9 cellular contexts compared by ENCODE assay signal in the genomic region with DNA sequence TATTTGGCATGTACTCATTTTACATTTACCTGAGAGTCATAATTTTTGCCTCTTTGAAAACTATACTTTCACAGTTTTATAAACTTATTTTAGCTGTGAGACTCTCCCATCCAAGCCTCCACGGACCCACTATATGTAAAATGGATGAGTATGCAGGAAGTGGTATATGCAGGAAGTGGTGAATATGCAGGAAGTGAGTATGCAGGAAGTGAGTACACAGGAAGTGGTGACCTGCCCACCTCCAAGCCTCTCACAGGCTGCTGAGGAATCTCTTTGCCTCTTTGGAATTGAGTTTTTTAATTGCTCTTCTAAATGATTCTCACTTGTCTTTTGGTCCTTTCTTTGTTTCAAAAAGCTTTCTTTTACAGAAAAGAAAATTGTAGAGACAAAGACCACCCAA.
DNase-seq lines count a peak whose midpoint lies in the region; ATAC-seq and TF ChIP-seq lines count a peak whose summit lies in the region.
"Had no signal": no experiment of that assay in that cellular context is flagged by ENCODE, and none has a peak within 500 bp of the region (broad histone marks: within the 10 kb centered on the region; RNA-seq: fewer than 3 reads in every experiment).

No MANE protein-coding gene starts in this region.

- in situ Hi-C loops in IMR-90 (cut with MboI; ENCODE audit: low sequenced_read_pairs): no loop called here

- H3K27me3 ChIP-seq in IMR-90 (ENCODE audit: control insufficient read depth, insufficient read depth, low read length) (no peaks in the 10 kb centered on the region), heart left ventricle (peaks cover 0 to 2% (median 0%) of the 10 kb centered on the region in 9 donors)

- peak overlapping the region; percentile 1 for H3K4me3 Mint-ChIP-seq in activated CD8-positive, alpha-beta T cell treated with anti-CD3 and anti-CD28 coated beads, Interleukin-2, amount 10 ng/mL, durations not matched to agents 7 days and 5 days
- H3K4me3 Mint-ChIP-seq in natural killer cell treated with Interleukin-12 subunit alpha and Interleukin-12 subunit beta and Interleukin-15 and Interleukin-18, amount 100 ng/mL, for 72 hours: peak overlapping the region; percentile 82
- H3K4me3 Mint-ChIP-seq: neural crest cell had no signal

- ATAC-seq in GM19463 (IDR thresholded peaks at IDR 0.05; ENCODE audit: unreplicated experiment) (peak; percentile 82), IMR-90 (ENCODE audit: low read depth) (no peak), heart left ventricle (no peak)
- ATAC-seq in activated CD8-positive, alpha-beta T cell treated with anti-CD3 and anti-CD28 coated beads, Interleukin-2, amount 10 ng/mL, durations not matched to agents 7 days and 5 days: peak; percentile 98
- peak; percentile 99 to 100 for ATAC-seq in natural killer cell treated with Interleukin-12 subunit alpha and Interleukin-12 subunit beta and Interleukin-15 and Interleukin-18, amount 100 ng/mL, for 72 hours

- no peak overlapping the region for H4K91ac ChIP-seq in IMR-90 (ENCODE audit: insufficient read depth, low read depth, low read length)

- no peak overlapping the region for H2AFZ ChIP-seq in IMR-90 (replicated peaks; ENCODE audit: low read length, poor library complexity)

- no peak overlapping the region for H3K4me2 ChIP-seq in IMR-90 (ENCODE audit: low read depth, low read length)

- peaks cover 43% of the 10 kb centered on the region for H3K36me3 Mint-ChIP-seq in activated CD8-positive, alpha-beta T cell treated with anti-CD3 and anti-CD28 coated beads, Interleukin-2, amount 10 ng/mL, durations not matched to agents 7 days and 5 days (ENCODE audit: low read depth)
- peaks cover 47% of the 10 kb centered on the region for H3K36me3 Mint-ChIP-seq in natural killer cell treated with Interleukin-12 subunit alpha and Interleukin-12 subunit beta and Interleukin-15 and Interleukin-18, amount 100 ng/mL, for 72 hours

- DNase-seq in IMR-90: peak; percentile 62
- DNase-seq in activated CD8-positive, alpha-beta T cell treated with anti-CD3 and anti-CD28 coated beads, Interleukin-2, amount 10 ng/mL, durations not matched to agents 7 days and 5 days: peak; percentile 77
- DNase-seq in natural killer cell treated with Interleukin-12 subunit alpha and Interleukin-12 subunit beta and Interleukin-15 and Interleukin-18, amount 100 ng/mL, for 72 hours (ENCODE audit: low spot score): peak; percentile 83
- no peak for DNase-seq in RPMI8226
- no peak for DNase-seq in SHP77 (lab: John Stamatoyannopoulos, UW)
- DNase-seq in heart left ventricle: no peak
- DNase-seq in NCI-H774 (lab: John Stamatoyannopoulos, UW): no peak

- no peak overlapping the region for H2AK9ac ChIP-seq in IMR-90 (replicated peaks; ENCODE audit: low read depth, low read length, poor library complexity)

- H3K4ac ChIP-seq in IMR-90 (ENCODE audit: low read depth, low read length): no peak overlapping the region; the same call in 1 of the 2 replicates

- POLR2A ChIA-PET in IMR-90 (lab: Charles Lee; ENCODE audit: unreplicated experiment): no interaction called here
- POLR2A ChIA-PET in activated CD8-positive, alpha-beta T cell treated with anti-CD3 and anti-CD28 coated beads, Interleukin-2, amount 10 ng/mL, durations not matched to agents 7 days and 5 days (lab: Charles Lee): interaction anchor here (0.5 to 0.7 kb wide), 3 partner anchors 84 to 1372 kb away, joined by 3 to 5 read pairs (median 4); no protein-coding TSS in a partner anchor

- peaks cover 22% of the 10 kb centered on the region for H3K4me1 Mint-ChIP-seq in activated CD8-positive, alpha-beta T cell treated with anti-CD3 and anti-CD28 coated beads, Interleukin-2, amount 10 ng/mL, durations not matched to agents 7 days and 5 days (ENCODE audit: low read depth)
- peaks cover 22 to 31% of the 10 kb centered on the region in 2 donors for H3K4me1 Mint-ChIP-seq in natural killer cell treated with Interleukin-12 subunit alpha and Interleukin-12 subunit beta and Interleukin-15 and Interleukin-18, amount 100 ng/mL, for 72 hours (ENCODE audit: low read depth in 2 of 2)
- H3K4me1 Mint-ChIP-seq: neural crest cell had no signal

- peak overlapping the region; percentile 33; the same call in 1 of the 2 replicates for H2BK20ac ChIP-seq in IMR-90 (ENCODE audit: low read depth, low read length)

- peak overlapping the region; percentile 91 for H3K27ac Mint-ChIP-seq in activated CD8-positive, alpha-beta T cell treated with anti-CD3 and anti-CD28 coated beads, Interleukin-2, amount 10 ng/mL, durations not matched to agents 7 days and 5 days
- H3K27ac Mint-ChIP-seq in natural killer cell treated with Interleukin-12 subunit alpha and Interleukin-12 subunit beta and Interleukin-15 and Interleukin-18, amount 100 ng/mL, for 72 hours: peak overlapping the region; percentile 98 to 100

- no peak overlapping the region for H2AK5ac ChIP-seq in IMR-90 (ENCODE audit: low read depth, low read length)

- H3K27ac ChIP-seq in IMR-90 (ENCODE audit: insufficient read depth, low read length) (no peak overlapping the region), heart left ventricle (no peak overlapping the region)

- peak overlapping the region; percentile 65; the same call in 1 of the 2 replicates for H2BK120ac ChIP-seq in IMR-90 (ENCODE audit: low read depth, low read length)

- peak overlapping the region; percentile 64; the same call in 1 of the 2 replicates for H3K14ac ChIP-seq in IMR-90 (replicated peaks; ENCODE audit: low read depth, low read length)

- dilution Hi-C loops in IMR-90 (cut with HindIII; ENCODE audit: low sequenced_read_pairs, unreplicated experiment): no loop called here

- TF ChIP-seq POLR2A in IMR-90 (IDR thresholded peaks at IDR 0.05; ENCODE audit: low read depth, low read length) (no peak), heart left ventricle (IDR thresholded peaks at IDR 0.05) (no peak)

- H3K23ac ChIP-seq in IMR-90 (ENCODE audit: low read depth, low read length): no peak overlapping the region

- CTCF ChIA-PET in IMR-90 (lab: Yijun Ruan, JAX): interaction anchor here (0.6 kb wide), 1 partner anchor 36 kb away, joined by 3 read pairs; no protein-coding TSS in a partner anchor
- CTCF ChIA-PET in activated CD8-positive, alpha-beta T cell treated with anti-CD3 and anti-CD28 coated beads, Interleukin-2, amount 10 ng/mL, durations not matched to agents 7 days and 5 days (lab: Charles Lee): interaction anchor here (0.8 to 1.7 kb wide), 3 partner anchors 30 to 111 kb away, joined by 3 to 6 read pairs (median 6); partner anchors contain the start of gene KBTBD8

- H4K5ac ChIP-seq in IMR-90 (ENCODE audit: low read depth, low read length): no peak overlapping the region

- no CpG with 5 or more reads among the region's 1 CpG for WGBS in IMR-90 (ENCODE audit: extremely low coverage in 2 of 2, insufficient read length in 1 of 2), 2 experiments
- WGBS in heart left ventricle, 4 donors: 29 to 50% (median 41%) methylated on average over 1 of the region's 1 CpG

- no peaks in the 10 kb centered on the region for H3K9me1 ChIP-seq in IMR-90 (ENCODE audit: insufficient read depth, low read length)

- TF ChIP-seq CTCF in IMR-90 (conservative IDR thresholded peaks at IDR 0.05; ENCODE audit: low read depth, low read length): no peak
- no peak for TF ChIP-seq CTCF in heart left ventricle (IDR thresholded peaks at IDR 0.05)

- H3K4me1 ChIP-seq in IMR-90 (ENCODE audit: control insufficient read depth, insufficient read depth, low read length) (no peaks in the 10 kb centered on the region), heart left ventricle (peaks cover 0 to 4% (median 0%) of the 10 kb centered on the region in 12 donors)

- H4K20me1 ChIP-seq in IMR-90 (ENCODE audit: insufficient read depth, low read length): no peaks in the 10 kb centered on the region

- intact Hi-C loops in IMR-90 (cut with micrococcal nuclease) (no loop called here), heart left ventricle (cut with DNase I) (no loop called here)

- no peak overlapping the region for H2BK15ac ChIP-seq in IMR-90 (ENCODE audit: low read depth, low read length)

- H3K56ac ChIP-seq in IMR-90 (ENCODE audit: extremely low read depth, insufficient read depth, low read length): no peak overlapping the region

- H3K9me3 Mint-ChIP-seq in activated CD8-positive, alpha-beta T cell treated with anti-CD3 and anti-CD28 coated beads, Interleukin-2, amount 10 ng/mL, durations not matched to agents 7 days and 5 days (ENCODE audit: insufficient read depth): peaks cover 69% of the 10 kb centered on the region
- H3K9me3 Mint-ChIP-seq in natural killer cell treated with Interleukin-12 subunit alpha and Interleukin-12 subunit beta and Interleukin-15 and Interleukin-18, amount 100 ng/mL, for 72 hours: peaks cover 24% of the 10 kb centered on the region

- H4K8ac ChIP-seq in IMR-90 (ENCODE audit: low read depth in 2 of 2, low read length in 2 of 2): peak overlapping the region; percentile 72 to 96

- H3K36me3 ChIP-seq in IMR-90 (ENCODE audit: control insufficient read depth, insufficient read depth, low read length) (no peaks in the 10 kb centered on the region), heart left ventricle (no peaks in the 10 kb centered on the region)

- no peak overlapping the region for H2BK5ac ChIP-seq in IMR-90 (ENCODE audit: low read depth, low read length, poor library complexity, severe bottlenecking)

- no peak for TF ChIP-seq RAD21 in IMR-90 (IDR thresholded peaks at IDR 0.05; ENCODE audit: low read length)

- H3K4me3 ChIP-seq in IMR-90 (ENCODE audit: insufficient read depth, low read depth, low read length): no peak overlapping the region
- no peak overlapping the region for H3K4me3 ChIP-seq in heart left ventricle

- no peaks in the 10 kb centered on the region for H3K79me1 ChIP-seq in IMR-90 (ENCODE audit: low read depth in 1 of 2, low read length in 2 of 2)

- H3K27me3 Mint-ChIP-seq in activated CD8-positive, alpha-beta T cell treated with anti-CD3 and anti-CD28 coated beads, Interleukin-2, amount 10 ng/mL, durations not matched to agents 7 days and 5 days (ENCODE audit: low read depth): no peaks in the 10 kb centered on the region
- peaks cover 13 to 17% of the 10 kb centered on the region in 2 donors for H3K27me3 Mint-ChIP-seq in natural killer cell treated with Interleukin-12 subunit alpha and Interleukin-12 subunit beta and Interleukin-15 and Interleukin-18, amount 100 ng/mL, for 72 hours

- H3K18ac ChIP-seq in IMR-90 (ENCODE audit: low read depth, low read length): no peak overlapping the region

- H3K9me3 ChIP-seq in IMR-90 (ENCODE audit: control insufficient read depth, insufficient read depth, low read length) (peaks cover 2% of the 10 kb centered on the region), heart left ventricle (peaks cover 0 to 15% (median 1%) of the 10 kb centered on the region in 12 donors)

- no TSS peak for BruUV-seq in IMR-90 (replicated peaks; lab: Mats Ljungman, UMichigan)

- H3K9ac ChIP-seq in IMR-90 (ENCODE audit: low read depth, low read length): no peak overlapping the region

TF ChIP-seq in IMR-90, 13 proteins besides CTCF, POLR2A, EP300 and RAD21 (continues in another document):
- TF ChIP-seq FOS (IDR thresholded peaks at IDR 0.05; ENCODE audit: low read depth, low read length) (no peak), BHLHE40 (IDR thresholded peaks at IDR 0.05; ENCODE audit: low read depth, low read length) (no peak), RCOR1 (IDR thresholded peaks at IDR 0.05; ENCODE audit: insufficient replicate concordance, low read length) (no peak), CHD1 (IDR thresholded peaks at IDR 0.05; ENCODE audit: low read depth, low read length) (no peak), MAFK (IDR thresholded peaks at IDR 0.05; ENCODE audit: low read depth, low read length) (no peak)

Comparison
In these comparisons a context has a peak if more than half of its experiments do, and no peak if none do; other contexts are left out.
1. ATAC-seq: peak in GM19463 (single experiment), activated CD8-positive, alpha-beta T cell treated with anti-CD3 and anti-CD28 coated beads, Interleukin-2, amount 10 ng/mL, durations not matched to agents 7 days and 5 days (single experiment) and natural killer cell treated with Interleukin-12 subunit alpha and Interleukin-12 subunit beta and Interleukin-15 and Interleukin-18, amount 100 ng/mL, for 72 hours (2 of 2); none in IMR-90 (single experiment) and heart left ventricle (0 of 4).
2. DNase-seq: peak in IMR-90 (single experiment), activated CD8-positive, alpha-beta T cell treated with anti-CD3 and anti-CD28 coated beads, Interleukin-2, amount 10 ng/mL, durations not matched to agents 7 days and 5 days (single experiment) and natural killer cell treated with Interleukin-12 subunit alpha and Interleukin-12 subunit beta and Interleukin-15 and Interleukin-18, amount 100 ng/mL, for 72 hours (single experiment); none in RPMI8226 (single experiment), SHP77 (0 of 2), heart left ventricle (0 of 5) and NCI-H774 (single experiment).